Comparison of ENCODE assay signal across 22 cellular contexts in genomic region chr12:52951640-52952039, GRCh38. TPM values are rescaled to one million over a fixed set of nuclear protein-coding genes. Genes with fewer than 3 reads are reported as not detected.
DNase-seq lines count a peak whose midpoint lies in the region; ATAC-seq and TF ChIP-seq lines count a peak whose summit lies in the region.
"Had no signal": no experiment of that assay in that cellular context is flagged by ENCODE, and none has a peak within 500 bp of the region (broad histone marks: within the 10 kb centered on the region; RNA-seq: fewer than 3 reads in every experiment).

No MANE protein-coding gene starts in this region.

- CTCF ChIA-PET in HCT116 (lab: Charles Lee), result interaction anchor here (0.7 to 2.0 kb wide), 8 partner anchors 12 to 926 kb away, joined by 3 to 11 read pairs (median 5); partner anchors contain the start of gene KRT8

- no peak overlapping the region for H2AFZ ChIP-seq in HCT116 (ENCODE audit: low read depth, low read length, poor library complexity, severe bottlenecking)
- H2AFZ ChIP-seq: parathyroid adenoma had no signal

- TF ChIP-seq CTCF in HCT116 (IDR thresholded peaks at IDR 0.05 in 2 of 3, conservative IDR thresholded peaks at IDR 0.05 in 1 of 3; ENCODE audit: borderline replicate concordance in 1 of 3, insufficient read depth in 1 of 3, low read depth in 2 of 3, low read length in 2 of 3) (no peak), RWPE2 (IDR thresholded peaks at IDR 0.05; ENCODE audit: poor library complexity, severe bottlenecking) (no peak), fibroblast of villous mesenchyme (IDR thresholded peaks at IDR 0.05; ENCODE audit: insufficient read depth, low read depth, low read length) (no peak), progenitor cell of endocrine pancreas (IDR thresholded peaks at IDR 0.05; ENCODE audit: unreplicated experiment) (no peak)

- no TSS peak for BruUV-seq in HCT116 (replicated peaks; lab: Mats Ljungman, UMichigan)

- peak overlapping the region; percentile 94; the same call in 1 of the 2 replicates for H3K9ac ChIP-seq in HCT116 (ENCODE audit: low read length)
- H3K9ac ChIP-seq: parathyroid adenoma had no signal

- TF ChIP-seq POLR2A in HCT116 (IDR thresholded peaks at IDR 0.05; ENCODE audit: borderline replicate concordance, extremely low read depth, insufficient read depth, insufficient read length), result no peak

- H3K4me2 ChIP-seq in HCT116 (ENCODE audit: low read length), result peak overlapping the region; percentile 86

- ATAC-seq in HCT116, result no peak
- no peak for ATAC-seq in RWPE2 (ENCODE audit: low read depth)
- no peak for ATAC-seq in activated T-cell treated with anti-CD3 and anti-CD28 coated beads, Interleukin-2, amount 50 U/mL, for 4 hours
- no peak for ATAC-seq in left colon
- ATAC-seq: activated naive CD8-positive, alpha-beta T cell treated with anti-CD3 and anti-CD28 coated beads, Interleukin-2, amount 50 U/mL, for 24 hours; activated T-helper 17 cell treated with anti-CD3 and anti-CD28 coated beads, Interleukin-2, amount 50 U/mL, for 72 hours; stimulated activated effector memory CD8-positive, alpha-beta T cell treated with anti-CD3 and anti-CD28 coated beads, Interleukin-12 subunit alpha, Interleukin-12 subunit beta, amount 100 ng/mL, for 72 hours; T-helper 17 cell had no signal

- TF ChIP-seq RAD21 in HCT116 (IDR thresholded peaks at IDR 0.05; ENCODE audit: low read depth), result no peak

- peak overlapping the region; percentile 98 for H3K4me3 Mint-ChIP-seq in progenitor cell of endocrine pancreas (ENCODE audit: low read depth)
- H3K4me3 Mint-ChIP-seq in activated T-cell treated with anti-CD3 and anti-CD28 coated beads, Interleukin-2, amount 50 U/mL, for 4 hours, result no peak overlapping the region
- H3K4me3 Mint-ChIP-seq: activated naive CD8-positive, alpha-beta T cell treated with anti-CD3 and anti-CD28 coated beads, Interleukin-2, amount 50 U/mL, for 24 hours; activated T-helper 17 cell treated with anti-CD3 and anti-CD28 coated beads, Interleukin-2, amount 50 U/mL, for 72 hours; stimulated activated effector memory CD8-positive, alpha-beta T cell treated with anti-CD3 and anti-CD28 coated beads, Interleukin-12 subunit alpha, Interleukin-12 subunit beta, amount 100 ng/mL, for 72 hours; T-helper 17 cell had no signal

- H4K20me1 ChIP-seq in HCT116 (ENCODE audit: insufficient read depth), result peaks cover 14% of the 10 kb centered on the region; the same call in 1 of the 2 replicates

- POLR2A ChIA-PET in HCT116 (lab: Charles Lee), result interaction anchor here (0.9 to 13.7 kb wide), 9 partner anchors 10 to 645 kb away, joined by 3 to 379 read pairs (median 5); partner anchors contain the start of gene KRT8

- no peaks in the 10 kb centered on the region for H3K9me2 ChIP-seq in HCT116 (ENCODE audit: insufficient read depth)

- peak overlapping the region; percentile 99 for H3K27ac Mint-ChIP-seq in progenitor cell of endocrine pancreas
- H3K27ac Mint-ChIP-seq: activated naive CD8-positive, alpha-beta T cell treated with anti-CD3 and anti-CD28 coated beads, Interleukin-2, amount 50 U/mL, for 24 hours; activated T-helper 17 cell treated with anti-CD3 and anti-CD28 coated beads, Interleukin-2, amount 50 U/mL, for 72 hours; stimulated activated effector memory CD8-positive, alpha-beta T cell treated with anti-CD3 and anti-CD28 coated beads, Interleukin-12 subunit alpha, Interleukin-12 subunit beta, amount 100 ng/mL, for 72 hours; T-helper 17 cell had no signal

- H3K27me3 Mint-ChIP-seq in progenitor cell of endocrine pancreas, result no peaks in the 10 kb centered on the region
- H3K27me3 Mint-ChIP-seq in activated T-cell treated with anti-CD3 and anti-CD28 coated beads, Interleukin-2, amount 50 U/mL, for 4 hours (ENCODE audit: low read depth), result no peaks in the 10 kb centered on the region
- H3K27me3 Mint-ChIP-seq: activated naive CD8-positive, alpha-beta T cell treated with anti-CD3 and anti-CD28 coated beads, Interleukin-2, amount 50 U/mL, for 24 hours; activated T-helper 17 cell treated with anti-CD3 and anti-CD28 coated beads, Interleukin-2, amount 50 U/mL, for 72 hours; T-helper 17 cell had no signal

- H3K4me1 ChIP-seq in HCT116 (ENCODE audit: control insufficient read depth in 1 of 2, insufficient read depth in 2 of 2, low read length in 2 of 2) (peaks cover 54 to 78% of the 10 kb centered on the region in 2 experiments), RWPE2 (ENCODE audit: insufficient read depth, poor library complexity, severe bottlenecking) (peaks cover 21% of the 10 kb centered on the region)

- no peaks in the 10 kb centered on the region for H3K9me3 Mint-ChIP-seq in progenitor cell of endocrine pancreas (ENCODE audit: low read depth)
- H3K9me3 Mint-ChIP-seq in activated T-cell treated with anti-CD3 and anti-CD28 coated beads, Interleukin-2, amount 50 U/mL, for 4 hours, result no peaks in the 10 kb centered on the region
- H3K9me3 Mint-ChIP-seq: activated naive CD8-positive, alpha-beta T cell treated with anti-CD3 and anti-CD28 coated beads, Interleukin-2, amount 50 U/mL, for 24 hours; activated T-helper 17 cell treated with anti-CD3 and anti-CD28 coated beads, Interleukin-2, amount 50 U/mL, for 72 hours; stimulated activated effector memory CD8-positive, alpha-beta T cell treated with anti-CD3 and anti-CD28 coated beads, Interleukin-12 subunit alpha, Interleukin-12 subunit beta, amount 100 ng/mL, for 72 hours had no signal

- peaks cover 57% of the 10 kb centered on the region for H3K79me2 ChIP-seq in HCT116 (ENCODE audit: insufficient read depth, low read length)
- H3K79me2 ChIP-seq: parathyroid adenoma had no signal

- no peak for DNase-seq in HCT116 (ENCODE audit: low read depth, low spot score)
- DNase-seq in RWPE2 (ENCODE audit: low spot score), result no peak
- no peak for DNase-seq in fibroblast of villous mesenchyme (ENCODE audit: low read depth)
- DNase-seq in progenitor cell of endocrine pancreas (ENCODE audit: low spot score, unreplicated experiment), result no peak
- no peak for DNase-seq in activated T-cell treated with anti-CD3 and anti-CD28 coated beads, Interleukin-2, amount 50 U/mL, for 4 hours
- no peak for DNase-seq in NCI-H748 (lab: John Stamatoyannopoulos, UW; ENCODE audit: unreplicated experiment)
- no peak for DNase-seq in HPDE6-E6E7 (ENCODE audit: extremely low spot score)
- no peak for DNase-seq in left colon
- DNase-seq: activated CD4-positive, CD25-positive, alpha-beta regulatory T cell; activated naive CD8-positive, alpha-beta T cell treated with anti-CD3 and anti-CD28 coated beads, Interleukin-2, amount 50 U/mL, for 24 hours; caudate nucleus; effector memory CD4-positive, alpha-beta T cell; hypothalamus; Kasumi-1; NCI-H1436; NK-92 treated with Interleukin-12 subunit alpha and Interleukin-12 subunit beta, amount 100 ng/mL, for 24 hours; stimulated activated CD4-positive, alpha-beta T cell treated with anti-CD3 and anti-CD28 coated beads, Interleukin-12 subunit alpha, Interleukin-12 subunit beta, amount 100 ng/mL, for 4 hours; T-helper 17 cell; tibial artery had no signal

- intact Hi-C loops in HCT116 (cut with micrococcal nuclease), result loop anchor here (2.0 kb wide), 1 partner anchor 47 kb away; the partner anchor contains the start of gene KRT8
- intact Hi-C loops in left colon (cut with DNase I, micrococcal nuclease), result no loop called here

- no peaks in the 10 kb centered on the region for H3K9me3 ChIP-seq in HCT116 (ENCODE audit: control insufficient read depth in 1 of 2, insufficient read depth in 1 of 2, low read depth in 1 of 2, low read length in 2 of 2)
- H3K9me3 ChIP-seq in RWPE2 (ENCODE audit: severe bottlenecking), result no peaks in the 10 kb centered on the region
- H3K9me3 ChIP-seq: tibial artery had no signal

- peaks cover 27% of the 10 kb centered on the region for H3K36me3 Mint-ChIP-seq in progenitor cell of endocrine pancreas (ENCODE audit: insufficient read depth)
- H3K36me3 Mint-ChIP-seq in activated T-cell treated with anti-CD3 and anti-CD28 coated beads, Interleukin-2, amount 50 U/mL, for 4 hours (ENCODE audit: insufficient read depth), result no peaks in the 10 kb centered on the region
- H3K36me3 Mint-ChIP-seq: stimulated activated effector memory CD8-positive, alpha-beta T cell treated with anti-CD3 and anti-CD28 coated beads, Interleukin-12 subunit alpha, Interleukin-12 subunit beta, amount 100 ng/mL, for 72 hours had no signal

- H3K27ac ChIP-seq in HCT116 (ENCODE audit: low read depth, low read length) (peak overlapping the region; percentile 78), RWPE2 (ENCODE audit: poor library complexity, severe bottlenecking) (peak overlapping the region; percentile 96)
- H3K27ac ChIP-seq: parathyroid adenoma, tibial artery had no signal

- RAD21 ChIA-PET in HCT116 (lab: Charles Lee; ENCODE audit: low non-redundant PET in 1 of 2, low total read pairs in 2 of 2, uncharacterized antibody in 2 of 2, unreplicated experiment in 2 of 2), result interaction anchor here (0.9 to 2.2 kb wide), 4 partner anchors 14 to 55 kb away, joined by 3 to 8 read pairs (median 4); partner anchors contain the start of gene KRT8 (in 2 of the 2)

- H3K36me3 ChIP-seq in HCT116 (ENCODE audit: control insufficient read depth in 1 of 2, insufficient read depth in 2 of 2, low read length in 2 of 2) (peaks cover 16 to 30% of the 10 kb centered on the region in 2 experiments; a peak in 3 of 4 replicates), RWPE2 (ENCODE audit: low read depth) (peaks cover 45% of the 10 kb centered on the region)

- H3K27me3 ChIP-seq in HCT116 (ENCODE audit: insufficient read depth, low read length), result no peaks in the 10 kb centered on the region
- H3K27me3 ChIP-seq in RWPE2 (ENCODE audit: insufficient read depth, poor library complexity, severe bottlenecking), result no peaks in the 10 kb centered on the region

- peaks cover 44% of the 10 kb centered on the region for H3K4me1 Mint-ChIP-seq in progenitor cell of endocrine pancreas (ENCODE audit: low read depth)
- peaks cover 3% of the 10 kb centered on the region for H3K4me1 Mint-ChIP-seq in activated T-cell treated with anti-CD3 and anti-CD28 coated beads, Interleukin-2, amount 50 U/mL, for 4 hours (ENCODE audit: low read depth)
- H3K4me1 Mint-ChIP-seq: activated T-helper 17 cell treated with anti-CD3 and anti-CD28 coated beads, Interleukin-2, amount 50 U/mL, for 72 hours had no signal

- H3K4me3 ChIP-seq in HCT116 (replicated peaks in 1 of 2; ENCODE audit: low read depth in 1 of 2, low read length in 2 of 2), result no peak overlapping the region; a peak in 2 of 4 replicates
- peak overlapping the region; percentile 83 for H3K4me3 ChIP-seq in RWPE2 (ENCODE audit: severe bottlenecking)
- H3K4me3 ChIP-seq in fibroblast of villous mesenchyme (ENCODE audit: low read depth, low read length), result peak overlapping the region; percentile 98
- H3K4me3 ChIP-seq: tibial artery had no signal

RNA-seq across cellular contexts. Expression of gene KRT18, which starts 2.7 kb away (rescaled TPM):
- total RNA-seq in HCT116 (2021; ENCODE audit: unreplicated experiment) (1,229 TPM), fibroblast of villous mesenchyme (989 and 1,804 TPM in 2 replicates), progenitor cell of endocrine pancreas (608 and 692 TPM in 2 replicates), left colon (100 to 1,000 TPM; 815 to 912 TPM)
- 1,596 and 1,648 TPM in 2 replicates for polyA plus RNA-seq in HCT116 (2012)
- total RNA-seq in activated T-cell treated with anti-CD3 and anti-CD28 coated beads, Interleukin-2, amount 50 U/mL, for 4 hours, result 10 to 100 TPM; 11.8 to 15.6 (median 15.0) TPM

RNA-seq across cellular contexts. Expression of gene KRT8, which starts 46.8 kb away (rescaled TPM):
- total RNA-seq in HCT116 (2021; ENCODE audit: unreplicated experiment) (1,655 TPM), fibroblast of villous mesenchyme (57.0 and 74.7 TPM in 2 replicates), progenitor cell of endocrine pancreas (1,180 and 1,246 TPM in 2 replicates), left colon (1,000 to 10,000 TPM; 4,047 to 4,291 TPM)
- 1,805 and 2,066 TPM in 2 replicates for polyA plus RNA-seq in HCT116 (2012)
- 1 to 10 TPM; 4.2 to 6.0 (median 4.5) TPM for total RNA-seq in activated T-cell treated with anti-CD3 and anti-CD28 coated beads, Interleukin-2, amount 50 U/mL, for 4 hours

RNA-seq across cellular contexts. Expression of gene EIF4B, which starts 54.6 kb away (rescaled TPM):
- total RNA-seq in HCT116 (2021; ENCODE audit: unreplicated experiment) (809 TPM), fibroblast of villous mesenchyme (838 and 849 TPM in 2 replicates), progenitor cell of endocrine pancreas (447 and 487 TPM in 2 replicates), left colon (100 to 1,000 TPM; 355 to 389 TPM)
- polyA plus RNA-seq in HCT116 (2012), result 589 and 640 TPM in 2 replicates
- total RNA-seq in activated T-cell treated with anti-CD3 and anti-CD28 coated beads, Interleukin-2, amount 50 U/mL, for 4 hours, result 100 to 1,000 TPM; 617 to 659 (median 632) TPM

Comparison
In these comparisons a context has a peak if more than half of its experiments do, and no peak if none do; other contexts are left out.
1. H3K4me3 ChIP-seq: peak in RWPE2 (single experiment) and fibroblast of villous mesenchyme (single experiment); none in HCT116 (0 of 2).
2. RNA of gene KRT18, which starts 2.7 kb away (total RNA-seq): 989 to 1,804 TPM in fibroblast of villous mesenchyme, 1,229 TPM in HCT116 (single experiment), 815 to 912 TPM in left colon and 608 to 692 TPM in progenitor cell of endocrine pancreas; 11.8 to 15.6 TPM in activated T-cell treated with anti-CD3 and anti-CD28 coated beads, Interleukin-2, amount 50 U/mL, for 4 hours; every median in the first group is over 10 times any median in the second.
3. RNA of gene KRT8, which starts 46.8 kb away (total RNA-seq): 4,047 to 4,291 TPM in left colon, 1,655 TPM in HCT116 (single experiment) and 1,180 to 1,246 TPM in progenitor cell of endocrine pancreas; 57.0 to 74.7 TPM in fibroblast of villous mesenchyme and 4.2 to 6.0 TPM in activated T-cell treated with anti-CD3 and anti-CD28 coated beads, Interleukin-2, amount 50 U/mL, for 4 hours; every median in the first group is over 10 times any median in the second.